8 cellular contexts compared by ENCODE assay signal in the genomic region with DNA sequence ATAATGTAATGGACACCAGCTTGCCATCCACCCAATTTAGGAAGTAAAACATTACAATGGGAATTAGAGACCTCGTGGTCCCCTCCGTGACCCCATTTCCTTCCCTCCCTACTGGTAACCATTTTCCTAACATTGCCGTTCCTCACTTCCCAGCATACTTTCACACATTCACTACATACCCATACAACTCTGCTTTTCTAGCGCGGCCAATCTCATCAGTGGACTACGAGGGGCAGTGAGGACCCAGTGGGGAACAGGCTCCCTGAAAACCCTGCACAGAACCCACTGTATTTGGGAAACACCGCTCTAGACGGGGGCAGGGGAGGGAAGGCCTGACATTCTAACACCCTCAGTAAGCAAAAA. TPM values are rescaled to one million over a fixed set of nuclear protein-coding genes. Genes with fewer than 3 reads are reported as not detected.
DNase-seq lines count a peak whose midpoint lies in the region; ATAC-seq, FAIRE-seq and TF ChIP-seq lines count a peak whose summit lies in the region.

No MANE protein-coding gene starts in this region.

- H3K27me3 Mint-ChIP-seq in CD8-positive, alpha-beta T cell (ENCODE audit: low read depth): no peaks in the 10 kb centered on the region

- dilution Hi-C loops in endothelial cell of umbilical vein (cut with MboI; ENCODE audit: extremely low pct_ligation_motif_present, low sequenced_read_pairs): no loop called here

- H4K20me1 ChIP-seq in PC-9 (ENCODE audit: insufficient read depth): no peaks in the 10 kb centered on the region; the same call in 1 of the 2 replicates
- no peaks in the 10 kb centered on the region for H4K20me1 ChIP-seq in endothelial cell of umbilical vein (replicated peaks; ENCODE audit: control insufficient read depth, extremely low read depth, insufficient read depth, low read length)
- no peaks in the 10 kb centered on the region for H4K20me1 ChIP-seq in neural cell (ENCODE audit: insufficient read depth)

- H3K4me2 ChIP-seq in PC-9 (peak overlapping the region; percentile 98), endothelial cell of umbilical vein (ENCODE audit: insufficient read depth, low read length) (peak overlapping the region; percentile 79), neural cell (ENCODE audit: low read length) (no peak overlapping the region)

- peak overlapping the region; percentile 92 for H3K4me3 ChIP-seq in CD8-positive, alpha-beta T cell (ENCODE audit: low read depth, low read length)
- peak overlapping the region; percentile 92 for H3K4me3 ChIP-seq in PC-9
- H3K4me3 ChIP-seq in endothelial cell of umbilical vein (replicated peaks in 1 of 3; ENCODE audit: insufficient read depth in 1 of 3, low read depth in 1 of 3, low read length in 3 of 3): peak overlapping the region; percentile 74 to 84 (median 82)
- peak overlapping the region; percentile 66 for H3K4me3 ChIP-seq in neural cell (ENCODE audit: low read length)

- in situ Hi-C loops in KBM-7 (cut with MboI; ENCODE audit: low pct_unique_long_range_greater_than_20kb, low sequenced_read_pairs): no loop called here

- peak overlapping the region; percentile 94 for H2AFZ ChIP-seq in PC-9
- H2AFZ ChIP-seq in endothelial cell of umbilical vein (ENCODE audit: low read depth, low read length): peak overlapping the region; percentile 43
- H2AFZ ChIP-seq in neural cell (ENCODE audit: low read depth, low read length): no peak overlapping the region

- no peak for FAIRE-seq in endothelial cell of umbilical vein (lab: Jason Lieb, UNC)

- peaks cover 17% of the 10 kb centered on the region for H3K4me1 ChIP-seq in CD8-positive, alpha-beta T cell (ENCODE audit: insufficient read depth, low read length)
- H3K4me1 ChIP-seq in PC-9 (replicated peaks; ENCODE audit: insufficient read depth) (peaks cover 8% of the 10 kb centered on the region; the same call in 1 of the 2 replicates), endothelial cell of umbilical vein (ENCODE audit: control insufficient read depth, extremely low read depth, insufficient read depth, low read length) (peaks cover 5% of the 10 kb centered on the region)

- ATAC-seq in CD8-positive, alpha-beta T cell: no peak
- peak; percentile 8 for ATAC-seq in GM21447 (IDR thresholded peaks at IDR 0.05; ENCODE audit: unreplicated experiment)

- CTCF ChIA-PET in CD8-positive, alpha-beta T cell (lab: Charles Lee): interaction anchor here (1.2 to 1.9 kb wide), 2 partner anchors 53 to 128 kb away, joined by 3 to 5 read pairs; no protein-coding TSS in a partner anchor
- CTCF ChIA-PET in PC-9 (lab: Charles Lee): no interaction called here
- CTCF ChIA-PET in endothelial cell of umbilical vein (lab: Charles Lee): interaction anchor here (1.1 to 1.9 kb wide), 2 partner anchors 119 to 128 kb away, joined by 3 to 10 read pairs; no protein-coding TSS in a partner anchor

- intact Hi-C loops in CD8-positive, alpha-beta T cell (cut with DNase I, micrococcal nuclease): loop anchor here (5.0 kb wide), 4 partner anchors 114 to 554 kb away; partner anchors contain the start of genes THOC1 (in 2 of the 2), CLUL1 (in 1 of the 2) and USP14 (in 1 of the 2)
- intact Hi-C loops in PC-9 (cut with micrococcal nuclease; ENCODE audit: unreplicated experiment): loop anchor here (10.0 kb wide), 2 partner anchors 87 to 123 kb away; no protein-coding TSS in a partner anchor
- intact Hi-C loops in endothelial cell of umbilical vein (cut with micrococcal nuclease): loop anchor here (1.0 kb wide), 1 partner anchor 87 kb away; no protein-coding TSS in a partner anchor

- H3K79me2 ChIP-seq in PC-9 (ENCODE audit: low read depth) (peaks cover 36% of the 10 kb centered on the region), endothelial cell of umbilical vein (ENCODE audit: control insufficient read depth, insufficient read depth, low read length) (peaks cover 42% of the 10 kb centered on the region), neural cell (replicated peaks; ENCODE audit: insufficient read depth, low read length) (no peaks in the 10 kb centered on the region)

- peak overlapping the region; percentile 84 for H3K4me3 Mint-ChIP-seq in CD8-positive, alpha-beta T cell

- no peaks in the 10 kb centered on the region for H3K27me3 ChIP-seq in CD8-positive, alpha-beta T cell (ENCODE audit: insufficient read depth, low read length)
- H3K27me3 ChIP-seq in PC-9 (ENCODE audit: insufficient read depth, low read depth): no peaks in the 10 kb centered on the region
- no peaks in the 10 kb centered on the region for H3K27me3 ChIP-seq in endothelial cell of umbilical vein (ENCODE audit: control insufficient read depth in 2 of 2, insufficient read depth in 2 of 2, low read length in 2 of 2)
- H3K27me3 ChIP-seq in neural cell (ENCODE audit: insufficient read depth, low read depth, low read length): peaks cover 8% of the 10 kb centered on the region

- H3K9me2 ChIP-seq in PC-9 (ENCODE audit: insufficient read depth) (no peaks in the 10 kb centered on the region), neural cell (ENCODE audit: insufficient read depth, low read length) (no peaks in the 10 kb centered on the region)

- no TSS peak for BruUV-seq in PC-9 (replicated peaks; lab: Mats Ljungman, UMichigan)
- BruUV-seq in endothelial cell of umbilical vein (replicated peaks; lab: Mats Ljungman, UMichigan): no TSS peak

- peak in 1 of 7 experiments; percentile 17 for DNase-seq in CD8-positive, alpha-beta T cell
- DNase-seq in PC-9: no peak
- DNase-seq in endothelial cell of umbilical vein (ENCODE audit: low read depth, low spot score): no peak
- DNase-seq in dedifferentiated amniotic fluid mesenchymal stem cell (ENCODE audit: extremely low spot score): no peak
- DNase-seq in KBM-7: no peak
- no peak for DNase-seq in COLO829 (ENCODE audit: low spot score)

- TF ChIP-seq CTCF in CD8-positive, alpha-beta T cell (IDR thresholded peaks at IDR 0.05): no peak
- TF ChIP-seq CTCF in PC-9 (conservative IDR thresholded peaks at IDR 0.05) (no peak), endothelial cell of umbilical vein (IDR thresholded peaks at IDR 0.05; ENCODE audit: extremely low read depth in 1 of 2, insufficient read depth in 1 of 2, low read depth in 1 of 2, low read length in 2 of 2) (no peak), neural cell (IDR thresholded peaks at IDR 0.05; ENCODE audit: poor library complexity, severe bottlenecking) (no peak)

- peak overlapping the region; percentile 72 for H3K9ac ChIP-seq in endothelial cell of umbilical vein (replicated peaks; ENCODE audit: extremely low read depth, insufficient read depth, low read length)
- no peak overlapping the region for H3K9ac ChIP-seq in neural cell (ENCODE audit: low read length)

- no peak for TF ChIP-seq EP300 in neural cell (conservative IDR thresholded peaks at IDR 0.05; ENCODE audit: poor library complexity, severe bottlenecking)

- no peaks in the 10 kb centered on the region for H3K9me3 ChIP-seq in CD8-positive, alpha-beta T cell (ENCODE audit: low read length)
- H3K9me3 ChIP-seq in PC-9 (ENCODE audit: insufficient read depth, low read depth): no peaks in the 10 kb centered on the region
- H3K9me3 ChIP-seq in endothelial cell of umbilical vein (replicated peaks; ENCODE audit: control insufficient read depth, insufficient read depth, low read length): no peaks in the 10 kb centered on the region
- peaks cover 7% of the 10 kb centered on the region for H3K9me3 ChIP-seq in neural cell (ENCODE audit: low read length)

- TF ChIP-seq POLR2A in endothelial cell of umbilical vein (IDR thresholded peaks at IDR 0.05; ENCODE audit: low read depth, low read length): no peak

- POLR2A ChIA-PET in CD8-positive, alpha-beta T cell (lab: Charles Lee): interaction anchor here (1.5 kb wide), 1 partner anchor 12 kb away, joined by 5 read pairs; no protein-coding TSS in a partner anchor
- POLR2A ChIA-PET in PC-9 (lab: Charles Lee; ENCODE audit: unreplicated experiment) (no interaction called here), endothelial cell of umbilical vein (lab: Charles Lee) (no interaction called here)

- no peaks in the 10 kb centered on the region for H3K36me3 ChIP-seq in CD8-positive, alpha-beta T cell (ENCODE audit: insufficient read depth, low read length)
- H3K36me3 ChIP-seq in PC-9 (ENCODE audit: low read depth): peaks cover 4% of the 10 kb centered on the region; the same call in 1 of the 2 replicates
- peaks cover 1 to 3% of the 10 kb centered on the region in 2 experiments for H3K36me3 ChIP-seq in endothelial cell of umbilical vein (ENCODE audit: control insufficient read depth in 2 of 2, extremely low read depth in 1 of 2, insufficient read depth in 2 of 2, low read length in 2 of 2)
- H3K36me3 ChIP-seq in neural cell (ENCODE audit: insufficient read depth, low read length): no peaks in the 10 kb centered on the region

- H3K9me3 Mint-ChIP-seq in CD8-positive, alpha-beta T cell: peaks cover 5% of the 10 kb centered on the region

- H3K36me3 Mint-ChIP-seq in CD8-positive, alpha-beta T cell: peaks cover 24% of the 10 kb centered on the region

- peak overlapping the region; percentile 93 for H3K27ac Mint-ChIP-seq in CD8-positive, alpha-beta T cell

- peak overlapping the region; percentile 96 for H3K27ac ChIP-seq in CD8-positive, alpha-beta T cell (ENCODE audit: low read depth, low read length)
- H3K27ac ChIP-seq in PC-9 (peak overlapping the region; percentile 62), endothelial cell of umbilical vein (ENCODE audit: insufficient read depth, low read depth, low read length) (peak overlapping the region; percentile 49), neural cell (ENCODE audit: low read length) (no peak overlapping the region)

- no peak for TF ChIP-seq RAD21 in neural cell (conservative IDR thresholded peaks at IDR 0.05)

- peaks cover 37% of the 10 kb centered on the region for H3K4me1 Mint-ChIP-seq in CD8-positive, alpha-beta T cell (ENCODE audit: low read depth)

- H3F3A ChIP-seq in PC-9 (ENCODE audit: insufficient read depth, low read depth) (0 out of 2 replicates have a peak, but pooled peaks cover 7% of the 10 kb centered on the region), neural cell (ENCODE audit: insufficient read depth, low read length, poor library complexity, severe bottlenecking) (no peaks in the 10 kb centered on the region)

- no peaks in the 10 kb centered on the region for H3K9me1 ChIP-seq in endothelial cell of umbilical vein (replicated peaks; ENCODE audit: control insufficient read depth, extremely low read depth, insufficient read depth, low read length)

RNA-seq across cellular contexts. Expression of gene ENOSF1, which starts 1.1 kb away (rescaled TPM):
- total RNA-seq in CD8-positive, alpha-beta T cell: 10 to 100 TPM; 32.2 to 39.7 TPM
- total RNA-seq in PC-9 (2021) (48.7 and 60.6 TPM in 2 replicates), endothelial cell of umbilical vein (50.5 and 52.5 TPM in 2 replicates)
- polyA plus RNA-seq in endothelial cell of umbilical vein (15.3 and 19.5 TPM in 2 replicates), neural cell (4.3 and 9.0 TPM in 2 replicates)
- 11.5 and 12.8 TPM in 2 replicates for polyA plus RNA-seq in endothelial cell of umbilical vein (2011; cell fraction: cytosol; rRNA removed)
- 116 and 126 TPM in 2 replicates for polyA plus RNA-seq in endothelial cell of umbilical vein (2011; cell fraction: nucleus; rRNA removed)
- polyA plus RNA-seq in endothelial cell of umbilical vein (2012): 26.5 and 36.1 TPM in 2 replicates
- polyA minus RNA-seq in endothelial cell of umbilical vein (44.4 and 54.8 TPM in 2 replicates), neural cell (4.1 and 7.3 TPM in 2 replicates)
- polyA minus RNA-seq in endothelial cell of umbilical vein (2011; cell fraction: cytosol; rRNA and poly(A)+ RNA removed): 34.2 TPM
- polyA minus RNA-seq in endothelial cell of umbilical vein (2011; cell fraction: nucleus; rRNA and poly(A)+ RNA removed): 58.8 and 67.4 TPM in 2 replicates

RNA-seq across cellular contexts. Expression of gene TYMS, which starts 53.9 kb away (rescaled TPM):
- total RNA-seq in CD8-positive, alpha-beta T cell: 1 to 10 TPM; 2.9 to 3.0 TPM
- total RNA-seq in PC-9 (2021) (138 and 149 TPM in 2 replicates), endothelial cell of umbilical vein (189 and 200 TPM in 2 replicates)
- polyA plus RNA-seq in endothelial cell of umbilical vein (136 TPM in 2 replicates), neural cell (1.9 and 3.3 TPM in 2 replicates)
- polyA plus RNA-seq in endothelial cell of umbilical vein (2011; cell fraction: cytosol; rRNA removed): 152 and 196 TPM in 2 replicates
- 70.6 and 90.8 TPM in 2 replicates for polyA plus RNA-seq in endothelial cell of umbilical vein (2011; cell fraction: nucleus; rRNA removed)
- 93.2 and 200 TPM in 2 replicates for polyA plus RNA-seq in endothelial cell of umbilical vein (2012)
- polyA minus RNA-seq in endothelial cell of umbilical vein (270 and 272 TPM in 2 replicates), neural cell (0.97 and 3.1 TPM in 2 replicates)
- polyA minus RNA-seq in endothelial cell of umbilical vein (2011; cell fraction: cytosol; rRNA and poly(A)+ RNA removed): 197 TPM
- polyA minus RNA-seq in endothelial cell of umbilical vein (2011; cell fraction: nucleus; rRNA and poly(A)+ RNA removed): 28.7 and 38.8 TPM in 2 replicates

Comparison
In these comparisons a context has a peak if more than half of its experiments do, and no peak if none do; other contexts are left out.
1. RNA of gene TYMS, which starts 53.9 kb away (total RNA-seq): 189 to 200 TPM in endothelial cell of umbilical vein and 138 to 149 TPM in PC-9; 2.9 to 3.0 TPM in CD8-positive, alpha-beta T cell; every median in the first group is over 10 times any median in the second.
2. Peak in every context shown above with its lines, with median percentiles within 50 percentile points of each other: H3K4me3 ChIP-seq.